Comparison of ENCODE assay signal across 1 cellular context in the genomic region with DNA sequence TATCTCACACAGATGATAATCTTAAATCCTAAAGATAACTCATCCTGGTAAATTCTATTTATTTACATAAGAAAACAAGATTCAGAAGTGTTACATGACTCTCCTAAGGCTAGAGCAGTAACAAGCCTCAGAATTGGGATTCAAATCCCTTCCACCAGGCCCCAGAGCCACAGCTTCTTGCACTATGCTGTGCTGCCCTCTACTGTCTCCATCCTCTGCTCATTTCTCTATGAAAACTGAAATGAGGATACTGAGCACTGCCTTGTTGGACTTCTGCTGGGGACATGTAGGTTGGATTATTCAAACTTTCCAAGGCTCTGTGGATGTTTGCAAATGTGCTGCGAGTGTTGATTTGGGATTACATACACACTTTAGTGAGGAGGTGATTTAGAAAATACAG.
TF ChIP-seq lines count a peak whose summit lies in the region.

No MANE protein-coding gene starts in this region.

TF ChIP-seq in WTC11, 78 proteins besides CTCF, POLR2A, EP300 and RAD21 (continued from another document):
- TF ChIP-seq, protein P1, sequence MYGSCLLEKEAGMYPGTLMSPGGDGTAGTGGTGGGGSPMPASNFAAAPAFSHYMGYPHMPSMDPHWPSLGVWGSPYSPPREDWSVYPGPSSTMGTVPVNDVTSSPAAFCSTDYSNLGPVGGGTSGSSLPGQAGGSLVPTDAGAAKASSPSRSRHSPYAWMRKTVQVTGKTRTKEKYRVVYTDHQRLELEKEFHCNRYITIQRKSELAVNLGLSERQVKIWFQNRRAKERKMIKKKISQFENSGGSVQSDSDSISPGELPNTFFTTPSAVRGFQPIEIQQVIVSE (CRISPR knock-in tag; IDR thresholded peaks at IDR 0.05; ENCODE audit: borderline replicate concordance): no peak
- TF ChIP-seq CREM (CRISPR knock-in tag; IDR thresholded peaks at IDR 0.05): no peak
- no peak for TF ChIP-seq GABPB1 (CRISPR knock-in tag; IDR thresholded peaks at IDR 0.05)
- TF ChIP-seq, protein P2, sequence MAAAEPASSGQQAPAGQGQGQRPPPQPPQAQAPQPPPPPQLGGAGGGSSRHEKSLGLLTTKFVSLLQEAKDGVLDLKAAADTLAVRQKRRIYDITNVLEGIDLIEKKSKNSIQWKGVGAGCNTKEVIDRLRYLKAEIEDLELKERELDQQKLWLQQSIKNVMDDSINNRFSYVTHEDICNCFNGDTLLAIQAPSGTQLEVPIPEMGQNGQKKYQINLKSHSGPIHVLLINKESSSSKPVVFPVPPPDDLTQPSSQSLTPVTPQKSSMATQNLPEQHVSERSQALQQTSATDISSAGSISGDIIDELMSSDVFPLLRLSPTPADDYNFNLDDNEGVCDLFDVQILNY (CRISPR knock-in tag; IDR thresholded peaks at IDR 0.05): no peak
- no peak for TF ChIP-seq TEAD4 (CRISPR knock-in tag; IDR thresholded peaks at IDR 0.05)
- TF ChIP-seq, protein P3, sequence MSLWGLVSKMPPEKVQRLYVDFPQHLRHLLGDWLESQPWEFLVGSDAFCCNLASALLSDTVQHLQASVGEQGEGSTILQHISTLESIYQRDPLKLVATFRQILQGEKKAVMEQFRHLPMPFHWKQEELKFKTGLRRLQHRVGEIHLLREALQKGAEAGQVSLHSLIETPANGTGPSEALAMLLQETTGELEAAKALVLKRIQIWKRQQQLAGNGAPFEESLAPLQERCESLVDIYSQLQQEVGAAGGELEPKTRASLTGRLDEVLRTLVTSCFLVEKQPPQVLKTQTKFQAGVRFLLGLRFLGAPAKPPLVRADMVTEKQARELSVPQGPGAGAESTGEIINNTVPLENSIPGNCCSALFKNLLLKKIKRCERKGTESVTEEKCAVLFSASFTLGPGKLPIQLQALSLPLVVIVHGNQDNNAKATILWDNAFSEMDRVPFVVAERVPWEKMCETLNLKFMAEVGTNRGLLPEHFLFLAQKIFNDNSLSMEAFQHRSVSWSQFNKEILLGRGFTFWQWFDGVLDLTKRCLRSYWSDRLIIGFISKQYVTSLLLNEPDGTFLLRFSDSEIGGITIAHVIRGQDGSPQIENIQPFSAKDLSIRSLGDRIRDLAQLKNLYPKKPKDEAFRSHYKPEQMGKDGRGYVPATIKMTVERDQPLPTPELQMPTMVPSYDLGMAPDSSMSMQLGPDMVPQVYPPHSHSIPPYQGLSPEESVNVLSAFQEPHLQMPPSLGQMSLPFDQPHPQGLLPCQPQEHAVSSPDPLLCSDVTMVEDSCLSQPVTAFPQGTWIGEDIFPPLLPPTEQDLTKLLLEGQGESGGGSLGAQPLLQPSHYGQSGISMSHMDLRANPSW (CRISPR knock-in tag; conservative IDR thresholded peaks at IDR 0.05; ENCODE audit: low read depth): no peak
TF ChIP-seq in WTC11: peak in this region for 0.
